In genomic region chr6:133873538-133873937, GRCh38 we compare ENCODE assay signal across 9 cellular contexts. TPM values are rescaled to one million over a fixed set of nuclear protein-coding genes. Genes with fewer than 3 reads are reported as not detected.
"Had no signal": no experiment of that assay in that cellular context is flagged by ENCODE, and none has a peak within 500 bp of the region (broad histone marks: within the 10 kb centered on the region; RNA-seq: fewer than 3 reads in every experiment).

No MANE protein-coding gene starts in this region.

- H3K4me2 ChIP-seq: KMS-11 had no signal

- FAIRE-seq: HTR-8/SVneo had no signal

- H3K36me3 ChIP-seq: HAP-1 had no signal

- H3K9ac ChIP-seq: GM23248, KMS-11 had no signal

- H2AFZ ChIP-seq: GM23248 had no signal

- H3K4me1 ChIP-seq: HAP-1 had no signal

- H3K9me3 ChIP-seq: HAP-1 had no signal

- H3K4me3 ChIP-seq: GM23248, HAP-1 had no signal

- H3K27ac ChIP-seq: GM23248, KMS-11 had no signal

- DNase-seq: GM23248, GOT3, H7, Karpas-422, KBM-7 had no signal

RNA-seq across cellular contexts. Expression of gene TCF21, which starts 15.4 kb away (rescaled TPM):
- total RNA-seq: H4 had no signal
